ENCODE assay signal across 24 cellular contexts in the genomic region with DNA sequence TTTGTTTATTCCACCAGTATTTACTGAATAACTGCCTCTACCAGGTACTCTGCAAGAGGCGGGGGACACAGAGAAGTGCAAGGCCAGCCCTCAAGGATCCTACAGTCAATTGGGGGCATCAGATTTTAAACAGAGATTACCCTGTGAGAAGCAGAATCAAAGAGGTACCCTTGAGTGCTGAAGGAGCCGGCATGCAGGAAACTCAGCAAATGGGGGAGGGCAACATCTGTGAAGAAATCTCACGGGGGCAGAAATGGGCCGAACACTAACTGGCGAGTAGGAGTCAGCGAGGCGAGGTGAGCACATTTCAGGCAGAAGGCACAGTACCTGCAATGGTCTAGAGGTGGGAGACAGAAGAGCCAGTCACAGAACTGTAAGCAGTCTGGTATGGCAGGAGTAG. TPM values are rescaled to one million over a fixed set of nuclear protein-coding genes. Genes with fewer than 3 reads are reported as not detected.
DNase-seq lines count a peak whose midpoint lies in the region; ATAC-seq, FAIRE-seq and TF ChIP-seq lines count a peak whose summit lies in the region.
"Had no signal": no experiment of that assay in that cellular context is flagged by ENCODE, and none has a peak within 500 bp of the region (broad histone marks: within the 10 kb centered on the region; RNA-seq: fewer than 3 reads in every experiment).

No MANE protein-coding gene starts in this region.

- DNase-seq in NCI-H2227 (lab: John Stamatoyannopoulos, UW; ENCODE audit: unreplicated experiment) (peak; percentile 4), NCI-H2227 treated with DMSO at 0.1 percent for 48 hours (lab: John Stamatoyannopoulos, UW) (no peak), posterior vena cava (ENCODE audit: low spot score) (peak; percentile 12), H54 (ENCODE audit: insufficient read length, low spot score) (no peak), dedifferentiated amniotic fluid mesenchymal stem cell (ENCODE audit: extremely low spot score) (no peak), Right ventricle myocardium inferior (ENCODE audit: missing footprints) (no peak)
- DNase-seq in Jurkat, Clone E6-1 (ENCODE audit: low read depth, low spot score), result peak; percentile 56
- DNase-seq: activated CD4-positive, alpha-beta T cell treated with anti-CD3 and anti-CD28 coated beads for 4 hours; activated CD8-positive, alpha-beta memory T cell treated with anti-CD3 and anti-CD28 coated beads, Interleukin-2, amount 50 U/mL, for 4 hours; activated gamma-delta T cell treated with Interleukin-2 at 50 U/mL for 16 hours; C1 segment of cervical spinal cord; esophagus squamous epithelium; Kasumi-1; mammary epithelial cell; natural killer cell; NCI-H1092 treated with DMSO at 0.1 percent for 48 hours; NCI-H2029 treated with DMSO at 0.1 percent for 48 hours; right cardiac atrium; stimulated activated CD8-positive, alpha-beta memory T cell treated with anti-CD3 and anti-CD28 coated beads, Interleukin-4, amount 100 ng/mL, for 48 hours had no signal

- H3K27ac ChIP-seq in angular gyrus (ENCODE audit: low read depth, low read length), result peak overlapping the region; percentile 34
- H3K27ac ChIP-seq: ascending aorta, esophagus squamous epithelium, ovary had no signal

- no peak for ATAC-seq in Right ventricle myocardium inferior
- ATAC-seq: natural killer cell, right cardiac atrium had no signal

- intact Hi-C loops in posterior vena cava (cut with DNase I), result no loop called here
- intact Hi-C loops in Right ventricle myocardium inferior (cut with DNase I), result no loop called here

- no peak for FAIRE-seq in H54 (lab: Jason Lieb, UNC)
- FAIRE-seq: A204.1 had no signal

- TF ChIP-seq POLR2A in H54 (IDR thresholded peaks at IDR 0.05; ENCODE audit: low read depth, low read length), result no peak

- peak overlapping the region; percentile 16; the same call in 1 of the 2 replicates for H3K4me3 ChIP-seq in Jurkat, Clone E6-1 (ENCODE audit: low read length)
- H3K4me3 ChIP-seq: ascending aorta, esophagus squamous epithelium, ovary had no signal

RNA-seq across cellular contexts. Expression of a gene that starts 9.0 kb away (rescaled TPM):
- polyA plus RNA-seq in Jurkat, Clone E6-1 (2012; ENCODE audit: insufficient read depth, insufficient read length), result 28.3 TPM
- total RNA-seq in posterior vena cava, result 1 to 10 TPM; 8.0 to 9.7 TPM
- 1.7 TPM for total RNA-seq in Right ventricle myocardium inferior

RNA-seq across cellular contexts. Expression of a gene that starts 35.7 kb away (rescaled TPM):
- not detected for polyA plus RNA-seq in Jurkat, Clone E6-1 (2012; ENCODE audit: insufficient read depth, insufficient read length)
- total RNA-seq in posterior vena cava (not detected), Right ventricle myocardium inferior (not detected)
- total RNA-seq: ascending aorta, esophagus squamous epithelium, HT-29, mammary epithelial cell, ovary had no signal
- polyA plus RNA-seq: mammary epithelial cell, ovary, right cardiac atrium had no signal

RNA-seq across cellular contexts. Expression of a gene that starts 42.5 kb away (rescaled TPM):
- 4.1 TPM for polyA plus RNA-seq in Jurkat, Clone E6-1 (2012; ENCODE audit: insufficient read depth, insufficient read length)
- total RNA-seq in posterior vena cava (1 to 10 TPM in 1 of 2 donors, under 1 TPM in 1; 0.79 to 1.4 TPM), Right ventricle myocardium inferior (0.08 TPM)
- total RNA-seq: ascending aorta, HT-29 had no signal

RNA-seq across cellular contexts. Expression of a gene that starts 58.2 kb away (rescaled TPM):
- polyA plus RNA-seq in Jurkat, Clone E6-1 (2012; ENCODE audit: insufficient read depth, insufficient read length), result 27.8 TPM
- total RNA-seq in posterior vena cava, result 1 to 10 TPM; 5.6 to 8.8 TPM
- 2.0 TPM for total RNA-seq in Right ventricle myocardium inferior
- total RNA-seq: mammary epithelial cell had no signal
- polyA plus RNA-seq: mammary epithelial cell had no signal

Comparison
In these comparisons a context has a peak if more than half of its experiments do, and no peak if none do; other contexts are left out.
1. DNase-seq: peak in NCI-H2227 (single experiment), Jurkat, Clone E6-1 (single experiment) and posterior vena cava (single experiment); none in NCI-H2227 treated with DMSO at 0.1 percent for 48 hours (single experiment), H54 (single experiment), dedifferentiated amniotic fluid mesenchymal stem cell (single experiment) and Right ventricle myocardium inferior (single experiment).